18 cellular contexts compared by ENCODE assay signal in the genomic region with DNA sequence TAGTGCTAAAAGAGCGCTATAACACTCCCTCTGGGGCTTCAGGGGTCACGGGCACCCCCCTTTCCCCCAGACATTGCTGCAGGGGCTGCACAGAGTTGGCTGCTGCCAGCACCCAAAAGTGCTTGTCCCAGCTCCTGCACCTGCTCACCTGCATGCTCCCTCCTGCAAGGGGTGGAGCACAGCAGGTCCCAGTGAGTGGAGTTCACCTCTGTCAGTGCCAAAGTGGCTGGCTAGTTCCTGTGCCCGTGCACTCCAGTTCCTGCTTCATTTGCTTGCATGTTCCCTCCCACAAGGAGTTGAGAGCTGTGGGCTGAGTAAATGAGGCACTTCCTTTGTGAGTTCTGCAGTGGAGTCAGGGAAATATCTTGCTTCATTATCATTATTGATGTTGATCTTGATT.
"Had no signal": no experiment of that assay in that cellular context is flagged by ENCODE, and none has a peak within 500 bp of the region (broad histone marks: within the 10 kb centered on the region; RNA-seq: fewer than 3 reads in every experiment).

No MANE protein-coding gene starts in this region.

- DNase-seq: activated CD4-positive, alpha-beta T cell treated with anti-CD3 and anti-CD28 coated beads, Interleukin-2, amount 50 U/mL, for 48 hours; activated gamma-delta T cell; adrenal gland; kidney glomerular epithelial cell; left ventricle myocardium superior; naive thymus-derived CD8-positive, alpha-beta T cell; stimulated activated CD4-positive, alpha-beta T cell treated with anti-CD3 and anti-CD28 coated beads, Interleukin-12 subunit alpha, Interleukin-12 subunit beta, amount 100 ng/mL, for 4 hours; stimulated activated CD4-positive, alpha-beta T cell treated with anti-CD3 and anti-CD28 coated beads, Interleukin-1b, Interleukin-23, amount 100 ng/mL, for 48 hours; stimulated activated naive CD4-positive, alpha-beta T cell treated with Interleukin-2 at 50 U/mL for 16 hours; substantia nigra; tibial artery; WERI-Rb-1 had no signal

- H3K4me3 Mint-ChIP-seq: activated naive CD4-positive, alpha-beta T cell treated with anti-CD3 and anti-CD28 coated beads, Interleukin-2, amount 50 U/mL, for 24 hours; memory B cell; naive thymus-derived CD8-positive, alpha-beta T cell had no signal

- H3K27ac ChIP-seq: adrenal gland, breast epithelium, coronary artery, prostate gland, right atrium auricular region, tibial artery, WERI-Rb-1 had no signal

- H3K4me3 ChIP-seq: adrenal gland, breast epithelium, coronary artery, prostate gland, right atrium auricular region, tibial artery had no signal

- H3K36me3 ChIP-seq: adrenal gland, breast epithelium, prostate gland, right atrium auricular region, tibial artery, WERI-Rb-1 had no signal

- H3K27ac Mint-ChIP-seq: activated naive CD4-positive, alpha-beta T cell treated with anti-CD3 and anti-CD28 coated beads, Interleukin-2, amount 50 U/mL, for 24 hours; memory B cell; naive thymus-derived CD8-positive, alpha-beta T cell had no signal

- H3K4me1 Mint-ChIP-seq: activated naive CD4-positive, alpha-beta T cell treated with anti-CD3 and anti-CD28 coated beads, Interleukin-2, amount 50 U/mL, for 24 hours; memory B cell; naive thymus-derived CD8-positive, alpha-beta T cell had no signal

- H3K4me1 ChIP-seq: adrenal gland, breast epithelium, prostate gland, right atrium auricular region, tibial artery had no signal

- ATAC-seq: left ventricle myocardium superior; naive thymus-derived CD8-positive, alpha-beta T cell had no signal

- H3K27me3 ChIP-seq: adrenal gland, breast epithelium, right atrium auricular region, tibial artery had no signal

- H3K9me3 ChIP-seq: adrenal gland, breast epithelium, prostate gland, right atrium auricular region, tibial artery had no signal

- H3K36me3 Mint-ChIP-seq: activated naive CD4-positive, alpha-beta T cell treated with anti-CD3 and anti-CD28 coated beads, Interleukin-2, amount 50 U/mL, for 24 hours; memory B cell; naive thymus-derived CD8-positive, alpha-beta T cell had no signal

- H3K27me3 Mint-ChIP-seq: memory B cell had no signal
